In genomic region chr4:113468165-113469022, GRCh38 we compare ENCODE assay signal across 8 cellular contexts.
DNase-seq lines count a peak whose midpoint lies in the region; ATAC-seq and TF ChIP-seq lines count a peak whose summit lies in the region.

No MANE protein-coding gene starts in this region.

- H3K27ac Mint-ChIP-seq in CD8-positive, alpha-beta T cell, result peak overlapping the region; percentile 42

- no peak for DNase-seq in CD8-positive, alpha-beta T cell
- DNase-seq in MG63, result peak; percentile 92
- DNase-seq in amygdala (lab: John Stamatoyannopoulos, UW), result peak in 33 of 56 donors; percentile 5 to 80 (median 28)
- DNase-seq in hepatic stellate cell (ENCODE audit: low spot score), result peak; percentile 49
- DNase-seq in sigmoid colon, result peak; percentile 95
- DNase-seq in NCI-H524 (lab: John Stamatoyannopoulos, UW), result no peak
- no peak for DNase-seq in NCI-H526 treated with DMSO at 0.1 percent for 48 hours (lab: John Stamatoyannopoulos, UW)

- no peaks in the 10 kb centered on the region for H3K27me3 Mint-ChIP-seq in CD8-positive, alpha-beta T cell (ENCODE audit: low read depth)

- H3K27ac ChIP-seq in CD8-positive, alpha-beta T cell (ENCODE audit: low read depth, low read length), result no peak overlapping the region
- peak overlapping the region; percentile 80 to 89 (median 84) for H3K27ac ChIP-seq in sigmoid colon

- no peak overlapping the region for H3K4me3 ChIP-seq in CD8-positive, alpha-beta T cell (ENCODE audit: low read depth, low read length)
- H3K4me3 ChIP-seq in MG63 (peak overlapping the region; percentile 26), sigmoid colon (peak overlapping the region in 2 of 4 donors; percentile 4 to 29)

- TF ChIP-seq CTCF in CD8-positive, alpha-beta T cell (IDR thresholded peaks at IDR 0.05), result no peak
- no peak for TF ChIP-seq CTCF in sigmoid colon (IDR thresholded peaks at IDR 0.05)

- TF ChIP-seq POLR2A in sigmoid colon (IDR thresholded peaks at IDR 0.05), result no peak

- POLR2A ChIA-PET in CD8-positive, alpha-beta T cell (lab: Charles Lee), result no interaction called here

- H3K9me3 Mint-ChIP-seq in CD8-positive, alpha-beta T cell, result no peaks in the 10 kb centered on the region

- no peaks in the 10 kb centered on the region for H3K36me3 ChIP-seq in CD8-positive, alpha-beta T cell (ENCODE audit: insufficient read depth, low read length)
- H3K36me3 ChIP-seq in MG63 (no peaks in the 10 kb centered on the region), sigmoid colon (peaks cover 0 to 16% (median 0%) of the 10 kb centered on the region in 4 donors)

- ATAC-seq in CD8-positive, alpha-beta T cell, result no peak
- ATAC-seq in GM18498 (IDR thresholded peaks at IDR 0.05; ENCODE audit: unreplicated experiment), result no peak

- no peaks in the 10 kb centered on the region for H3K4me1 Mint-ChIP-seq in CD8-positive, alpha-beta T cell (ENCODE audit: low read depth)

- CTCF ChIA-PET in CD8-positive, alpha-beta T cell (lab: Charles Lee), result no interaction called here

- H3K27me3 ChIP-seq in CD8-positive, alpha-beta T cell (ENCODE audit: insufficient read depth, low read length), result no peaks in the 10 kb centered on the region
- H3K27me3 ChIP-seq in MG63, result no peaks in the 10 kb centered on the region
- H3K27me3 ChIP-seq in sigmoid colon, result no peaks in the 10 kb centered on the region

- intact Hi-C loops in CD8-positive, alpha-beta T cell (cut with DNase I, micrococcal nuclease), result no loop called here
- intact Hi-C loops in sigmoid colon (cut with DNase I), result loop anchor here (2.0 kb wide), 1 partner anchor 20 kb away; no protein-coding TSS in a partner anchor

- TF ChIP-seq EP300 in sigmoid colon (IDR thresholded peaks at IDR 0.05), result peak; percentile 73 to 92 (median 88)

- WGBS in sigmoid colon, 2 donors, result 68 to 71% methylated on average over 8 of the region's 8 CpGs

- no peaks in the 10 kb centered on the region for H3K9me3 ChIP-seq in CD8-positive, alpha-beta T cell (ENCODE audit: low read length)
- H3K9me3 ChIP-seq in MG63 (no peaks in the 10 kb centered on the region), sigmoid colon (no peaks in the 10 kb centered on the region)

- no peaks in the 10 kb centered on the region for H3K4me1 ChIP-seq in CD8-positive, alpha-beta T cell (ENCODE audit: insufficient read depth, low read length)
- H3K4me1 ChIP-seq in sigmoid colon, result peaks cover 0 to 67% (median 55%) of the 10 kb centered on the region in 4 donors

- peaks cover 48% of the 10 kb centered on the region for H3K36me3 Mint-ChIP-seq in CD8-positive, alpha-beta T cell

- H3K4me3 Mint-ChIP-seq in CD8-positive, alpha-beta T cell, result no peak overlapping the region

Comparison
In these comparisons a context has a peak if more than half of its experiments do, and no peak if none do; other contexts are left out.
1. DNase-seq: peak in MG63 (single experiment), amygdala (33 of 56), hepatic stellate cell (single experiment) and sigmoid colon (single experiment); none in CD8-positive, alpha-beta T cell (0 of 7), NCI-H524 (0 of 2) and NCI-H526 treated with DMSO at 0.1 percent for 48 hours (single experiment).